In the genomic region with DNA sequence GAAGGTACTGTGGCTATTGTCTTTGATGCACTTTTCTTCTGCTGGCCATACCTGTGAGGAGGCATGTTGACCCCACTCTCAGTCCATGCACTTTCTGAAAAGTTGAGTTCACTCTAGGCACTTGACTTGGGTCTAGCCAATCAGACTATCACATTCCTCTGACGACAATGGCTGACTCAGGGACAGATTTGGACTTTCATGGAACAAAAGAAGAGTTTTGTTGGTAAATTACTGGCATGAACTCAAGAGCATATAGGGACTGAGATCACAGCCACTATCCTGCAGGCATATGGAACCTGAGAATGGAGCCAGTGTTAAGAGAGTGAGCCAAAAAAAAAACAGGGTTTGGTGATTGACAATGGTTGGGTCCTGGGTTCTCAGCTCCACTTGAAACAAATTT, we compare ENCODE assay signal across 9 cellular contexts. TPM values are rescaled to one million over a fixed set of nuclear protein-coding genes. Genes with fewer than 3 reads are reported as not detected.
"Had no signal": no experiment of that assay in that cellular context is flagged by ENCODE, and none has a peak within 500 bp of the region (broad histone marks: within the 10 kb centered on the region; RNA-seq: fewer than 3 reads in every experiment).

No MANE protein-coding gene starts in this region.

- H3K36me3 ChIP-seq: HAP-1 had no signal

- H3K4me1 ChIP-seq: HAP-1 had no signal

- H3K27ac ChIP-seq: GM23248, HL-60 had no signal

- H3K9me3 ChIP-seq: HAP-1 had no signal

- DNase-seq: GM23248, GOT3, H7, HFFc6, IMR-90 had no signal

- H3K4me3 ChIP-seq: GM23248, HAP-1, K562 had no signal

RNA-seq across cellular contexts. Expression of a gene that starts 24.6 kb away (rescaled TPM):
- total RNA-seq: H4, IMR-90, K562 had no signal
- polyA plus RNA-seq: IMR-90, K562 had no signal

RNA-seq across cellular contexts. Expression of a gene that starts 41.3 kb away (rescaled TPM):
- total RNA-seq: H4, H7, HFFc6, IMR-90, K562 had no signal
- polyA plus RNA-seq: IMR-90, K562 had no signal

RNA-seq across cellular contexts. Expression of a gene that starts 57.4 kb away (rescaled TPM):
- total RNA-seq: H4, H7, IMR-90 had no signal
